36 cellular contexts compared by ENCODE assay signal in genomic region chr18:3083776-3084175, GRCh38.
"Had no signal": no experiment of that assay in that cellular context is flagged by ENCODE, and none has a peak within 500 bp of the region (broad histone marks: within the 10 kb centered on the region; RNA-seq: fewer than 3 reads in every experiment).

No MANE protein-coding gene starts in this region.

- H3K4me3 ChIP-seq: adrenal gland, left ventricle myocardium inferior, lung, mucosa of descending colon, pancreas, psoas muscle, sigmoid colon, upper lobe of left lung, vagina had no signal

- H3K27me3 ChIP-seq: adrenal gland, brain microvascular endothelial cell, pancreas, sigmoid colon, upper lobe of left lung, vagina had no signal

- ATAC-seq: mucosa of descending colon; natural killer cell treated with Interleukin-12 subunit alpha and Interleukin-12 subunit beta and Interleukin-15 and Interleukin-18, amount 100 ng/mL, for 72 hours; pancreas; psoas muscle; stimulated activated memory B cell treated with anti-CD40 and anti-IgM and Interleukin-4, amounts not matched to agents 10 μg/mL and 1 μg/mL and 100 μg/mL, for 72 hours; stimulated activated naive CD8-positive, alpha-beta T cell treated with anti-CD3 and anti-CD28 coated beads, Interleukin-15, amount 100 ng/mL, for 72 hours; T-helper 17 cell had no signal

- H3K36me3 ChIP-seq: adrenal gland, brain microvascular endothelial cell, pancreas, upper lobe of left lung, vagina, WERI-Rb-1 had no signal

- FAIRE-seq: astrocyte, islet of Langerhans, pancreas, small intestine had no signal

- DNase-seq: activated CD4-positive, alpha-beta memory T cell treated with anti-CD3 and anti-CD28 coated beads for 36 hours; activated CD4-positive, alpha-beta T cell treated with anti-CD3 and anti-CD28 coated beads, Interleukin-2, amount 10 ng/mL, durations not matched to agents 24 days and 14 days; activated CD4-positive, CD25-positive, alpha-beta regulatory T cell treated with anti-CD3 and anti-CD28 coated beads, Interleukin-2, amount 50 U/mL, for 72 hours; activated CD8-positive, alpha-beta memory T cell treated with anti-CD3 and anti-CD28 coated beads, Interleukin-2, amount 50 U/mL, for 4 hours; activated effector memory CD4-positive, alpha-beta T cell treated with anti-CD3 and anti-CD28 coated beads, Interleukin-2, amount 50 U/mL, for 16 hours; activated naive CD4-positive, alpha-beta T cell treated with anti-CD3 and anti-CD28 coated beads for 36 hours; activated naive CD8-positive, alpha-beta T cell treated with anti-CD3 and anti-CD28 coated beads for 36 hours; activated T-cell treated with anti-CD3 and anti-CD28 coated beads, Interleukin-2, amount 50 U/mL, for 1 hour; adrenal gland; brain microvascular endothelial cell; central memory CD4-positive, alpha-beta T cell; endodermal cell; erythroblast; foreskin melanocyte; left ventricle myocardium inferior; mesendoderm; mucosa of descending colon; nucleus accumbens; pancreas; psoas muscle; sigmoid colon; small intestine; stimulated activated CD4-positive, alpha-beta T cell treated with anti-CD3 and anti-CD28 coated beads, Interleukin-4, amount 100 ng/mL, for 24 hours; stimulated activated CD8-positive, alpha-beta memory T cell treated with anti-CD3 and anti-CD28 coated beads, Interleukin-4, amount 100 ng/mL, for 48 hours; stimulated activated naive CD8-positive, alpha-beta T cell treated with anti-CD3 and anti-CD28 coated beads, Interleukin-15, amount 100 ng/mL, for 72 hours; substantia nigra; T-helper 17 cell; T1000; upper lobe of left lung; WERI-Rb-1 had no signal

- H3K4me1 ChIP-seq: adrenal gland, left ventricle myocardium inferior, psoas muscle, sigmoid colon, upper lobe of left lung, vagina had no signal

- H3K9me3 ChIP-seq: adrenal gland, left ventricle myocardium inferior, mucosa of descending colon, pancreas, psoas muscle, sigmoid colon, upper lobe of left lung, vagina had no signal

- H3K27ac ChIP-seq: adrenal gland, brain microvascular endothelial cell, left ventricle myocardium inferior, pancreas, psoas muscle, sigmoid colon, upper lobe of left lung, vagina, WERI-Rb-1 had no signal
